ENCODE assay signal across 8 cellular contexts in genomic region chr17:34252138-34252889, GRCh38. TPM values are rescaled to one million over a fixed set of nuclear protein-coding genes. Genes with fewer than 3 reads are reported as not detected.
DNase-seq lines count a peak whose midpoint lies in the region; FAIRE-seq and TF ChIP-seq lines count a peak whose summit lies in the region.

No MANE protein-coding gene starts in this region.

- FAIRE-seq in astrocyte (lab: Jason Lieb, UNC) = peak; percentile 84

- H3K27ac Mint-ChIP-seq in HFFc6 (peak overlapping the region; percentile 98), astrocyte (ENCODE audit: unreplicated experiment) (peak overlapping the region; percentile 93)

- DNase-seq in AG08395 (ENCODE audit: low spot score) (peak; percentile 90), HFFc6 (peak; percentile 82), astrocyte (ENCODE audit: low read depth) (peak; percentile 94), hypothalamus (lab: John Stamatoyannopoulos, UW) (peak in 42 of 51 donors; percentile 23 to 85 (median 59)), smooth muscle cell (lab: John Stamatoyannopoulos, UW; ENCODE audit: unreplicated experiment) (peak; percentile 44), T-helper 9 cell (no peak)
- no peak for DNase-seq in effector memory CD4-positive, alpha-beta T cell
- no peak for DNase-seq in stimulated activated CD4-positive, alpha-beta T cell treated with anti-CD3 and anti-CD28 coated beads, Interleukin-2, amount 100 ng/mL, for 24 hours

- H2AFZ ChIP-seq in astrocyte (ENCODE audit: low read depth, low read length) = no peak overlapping the region
- H2AFZ ChIP-seq in smooth muscle cell (ENCODE audit: low read depth) = no peak overlapping the region

- H3K79me2 ChIP-seq in astrocyte (ENCODE audit: insufficient read depth, low read length) (peaks cover 13% of the 10 kb centered on the region), smooth muscle cell (ENCODE audit: low read depth) (no peaks in the 10 kb centered on the region)

- TF ChIP-seq CTCF in HFFc6 (IDR thresholded peaks at IDR 0.05) (no peak), astrocyte (IDR thresholded peaks at IDR 0.05; ENCODE audit: insufficient read depth, low read depth, low read length) (no peak), smooth muscle cell (IDR thresholded peaks at IDR 0.05; ENCODE audit: borderline replicate concordance, insufficient read depth, poor library complexity, severe bottlenecking) (no peak)

- H3F3A ChIP-seq in smooth muscle cell (ENCODE audit: low read depth) = peaks cover 18% of the 10 kb centered on the region

- H3K4me1 Mint-ChIP-seq in HFFc6 (ENCODE audit: low read depth) (peaks cover 95% of the 10 kb centered on the region), astrocyte (ENCODE audit: low read depth, unreplicated experiment) (peaks cover 59% of the 10 kb centered on the region)

- no peaks in the 10 kb centered on the region for H3K36me3 ChIP-seq in astrocyte (ENCODE audit: insufficient read depth, low read length)
- no peaks in the 10 kb centered on the region for H3K36me3 ChIP-seq in smooth muscle cell (ENCODE audit: low read depth)
- no peaks in the 10 kb centered on the region for H3K36me3 ChIP-seq in effector memory CD4-positive, alpha-beta T cell (ENCODE audit: control insufficient read depth, insufficient read depth, low read length)

- H3K36me3 Mint-ChIP-seq in HFFc6 (ENCODE audit: low read depth) = peaks cover 6% of the 10 kb centered on the region; the same call in 1 of the 2 replicates
- H3K36me3 Mint-ChIP-seq in astrocyte (ENCODE audit: low read depth, unreplicated experiment) = no peaks in the 10 kb centered on the region

- H3K4me3 Mint-ChIP-seq in HFFc6 (peak overlapping the region; percentile 74), astrocyte (ENCODE audit: unreplicated experiment) (no peak overlapping the region)

- H3K27me3 Mint-ChIP-seq in HFFc6 (ENCODE audit: insufficient read depth) = no peaks in the 10 kb centered on the region
- no peaks in the 10 kb centered on the region for H3K27me3 Mint-ChIP-seq in astrocyte (ENCODE audit: low read depth, unreplicated experiment)

- no peaks in the 10 kb centered on the region for H3K27me3 ChIP-seq in astrocyte (ENCODE audit: insufficient read depth, low read length)
- H3K27me3 ChIP-seq in smooth muscle cell (ENCODE audit: low read depth) = no peaks in the 10 kb centered on the region
- no peaks in the 10 kb centered on the region for H3K27me3 ChIP-seq in effector memory CD4-positive, alpha-beta T cell (replicated peaks; ENCODE audit: control insufficient read depth, insufficient read depth, low read length, poor library complexity, severe bottlenecking)

- H3K27ac ChIP-seq in astrocyte (ENCODE audit: low read depth, low read length) (peak overlapping the region; percentile 97), smooth muscle cell (ENCODE audit: low read depth) (peak overlapping the region; percentile 95)
- H3K27ac ChIP-seq in effector memory CD4-positive, alpha-beta T cell (ENCODE audit: insufficient read depth, low read length, poor library complexity, severe bottlenecking) = no peak overlapping the region

- 13% methylated on average over 10 of the region's 10 CpGs for WGBS in smooth muscle cell (ENCODE audit: low lambda C conversion rate)

- H3K9me3 Mint-ChIP-seq in HFFc6 (no peaks in the 10 kb centered on the region), astrocyte (ENCODE audit: unreplicated experiment) (no peaks in the 10 kb centered on the region)

- H3K4me2 ChIP-seq in astrocyte (ENCODE audit: low read length) = peak overlapping the region; percentile 90
- peak overlapping the region; percentile 75 for H3K4me2 ChIP-seq in smooth muscle cell

- H3K9me3 ChIP-seq in astrocyte (ENCODE audit: insufficient read depth, low read depth, low read length) (no peaks in the 10 kb centered on the region), smooth muscle cell (replicated peaks; ENCODE audit: low read depth) (no peaks in the 10 kb centered on the region)
- H3K9me3 ChIP-seq in effector memory CD4-positive, alpha-beta T cell (ENCODE audit: control insufficient read depth, low read length) = no peaks in the 10 kb centered on the region

- H3K9ac ChIP-seq in astrocyte (ENCODE audit: low read length) (peak overlapping the region; percentile 88), smooth muscle cell (ENCODE audit: low read depth) (peak overlapping the region; percentile 73)

- H3K4me1 ChIP-seq in astrocyte (ENCODE audit: insufficient read depth, low read length) (peaks cover 91% of the 10 kb centered on the region), smooth muscle cell (ENCODE audit: low read depth) (peaks cover 24% of the 10 kb centered on the region)
- H3K4me1 ChIP-seq in effector memory CD4-positive, alpha-beta T cell (ENCODE audit: control insufficient read depth, insufficient read depth, low read length, poor library complexity, severe bottlenecking) = no peaks in the 10 kb centered on the region

- H3K4me3 ChIP-seq in astrocyte (ENCODE audit: insufficient read depth, low read depth, low read length) (no peak overlapping the region), smooth muscle cell (no peak overlapping the region)
- H3K4me3 ChIP-seq in effector memory CD4-positive, alpha-beta T cell (ENCODE audit: insufficient read depth, low read depth, low read length, poor library complexity, severe bottlenecking) = no peak overlapping the region

- H4K20me1 ChIP-seq in astrocyte (ENCODE audit: insufficient read depth, low read length) = no peaks in the 10 kb centered on the region
- H4K20me1 ChIP-seq in smooth muscle cell (ENCODE audit: low read depth) = no peaks in the 10 kb centered on the region

RNA-seq across cellular contexts. Expression of gene CCL2, which starts 2.8 kb away (rescaled TPM):
- total RNA-seq in HFFc6 (2021; fragmentation: NEBNext Ultra II Directional; extraction: Animal tissue kit (Norgen Biotek cat#: 25700)) = 10 to 100 TPM; 23.2 to 65.9 (median 30.1) TPM
- total RNA-seq in astrocyte = 44.1 and 54.2 TPM in 2 replicates
- total RNA-seq in smooth muscle cell = 15.6 and 33.2 TPM in 2 replicates
- 36.5 and 38.9 TPM in 2 replicates for polyA plus RNA-seq in smooth muscle cell

RNA-seq across cellular contexts. Expression of gene CCL7, which starts 17.7 kb away (rescaled TPM):
- not detected for total RNA-seq in HFFc6 (2021; fragmentation: NEBNext Ultra II Directional; extraction: Animal tissue kit (Norgen Biotek cat#: 25700))
- total RNA-seq in astrocyte = not detected in 2 replicates
- total RNA-seq in smooth muscle cell = 0.31 and 0.36 TPM in 2 replicates
- polyA plus RNA-seq in smooth muscle cell = 0.27 and 0.74 TPM in 2 replicates

RNA-seq across cellular contexts. Expression of gene CCL11, which starts 33.2 kb away (rescaled TPM):
- total RNA-seq in HFFc6 (2021; fragmentation: NEBNext Ultra II Directional; extraction: Animal tissue kit (Norgen Biotek cat#: 25700)) = not detected
- 0.26 TPM in 1 of 2 replicates, not detected in the other for total RNA-seq in astrocyte
- total RNA-seq in smooth muscle cell = not detected in 2 replicates
- not detected in 2 replicates for polyA plus RNA-seq in smooth muscle cell

Comparison
In these comparisons a context has a peak if more than half of its experiments do, and no peak if none do; other contexts are left out.
1. DNase-seq: peak in AG08395 (single experiment), HFFc6 (single experiment), astrocyte (single experiment), hypothalamus (42 of 51) and smooth muscle cell (single experiment); none in T-helper 9 cell (single experiment), effector memory CD4-positive, alpha-beta T cell (0 of 3) and stimulated activated CD4-positive, alpha-beta T cell treated with anti-CD3 and anti-CD28 coated beads, Interleukin-2, amount 100 ng/mL, for 24 hours (0 of 2).